ENCODE assay signal across 12 cellular contexts in genomic region chr17:260944-261343, GRCh38.
"Had no signal": no experiment of that assay in that cellular context is flagged by ENCODE, and none has a peak within 500 bp of the region (broad histone marks: within the 10 kb centered on the region; RNA-seq: fewer than 3 reads in every experiment).

No MANE protein-coding gene starts in this region.

- H3K27me3 Mint-ChIP-seq: progenitor cell of endocrine pancreas had no signal

- H3K9me3 ChIP-seq: breast epithelium had no signal

- H3K4me1 ChIP-seq: breast epithelium had no signal

- H3K27ac Mint-ChIP-seq: activated CD8-positive, alpha-beta T cell treated with anti-CD3 and anti-CD28 coated beads, Interleukin-2, amount 10 ng/mL, durations not matched to agents 7 days and 5 days; activated naive CD4-positive, alpha-beta T cell treated with anti-CD3 and anti-CD28 coated beads, Interleukin-2, amount 50 U/mL, for 72 hours; naive B cell; progenitor cell of endocrine pancreas had no signal

- H3K4me3 ChIP-seq: breast epithelium, lung had no signal

- ATAC-seq: activated CD8-positive, alpha-beta T cell treated with anti-CD3 and anti-CD28 coated beads, Interleukin-2, amount 10 ng/mL, durations not matched to agents 7 days and 5 days; activated naive CD4-positive, alpha-beta T cell treated with anti-CD3 and anti-CD28 coated beads, Interleukin-2, amount 50 U/mL, for 72 hours; sciatic nerve; stimulated activated naive CD8-positive, alpha-beta T cell treated with anti-CD3 and anti-CD28 coated beads, Interleukin-15, Interleukin-2, amounts not matched to agents 100 U/mL and 50 U/mL, for 24 hours had no signal

- DNase-seq: activated CD8-positive, alpha-beta memory T cell treated with anti-CD3 and anti-CD28 coated beads, Interleukin-2, amount 50 U/mL, for 48 hours; activated CD8-positive, alpha-beta T cell treated with anti-CD3 and anti-CD28 coated beads, Interleukin-2, amount 10 ng/mL, durations not matched to agents 7 days and 5 days; anterior cingulate cortex; foreskin melanocyte; naive B cell; stimulated activated CD4-positive, alpha-beta T cell treated with anti-CD3 and anti-CD28 coated beads, Interleukin-2, amount 100 ng/mL, for 48 hours; stimulated activated naive CD8-positive, alpha-beta T cell treated with anti-CD3 and anti-CD28 coated beads, Interleukin-15, Interleukin-2, amounts not matched to agents 100 U/mL and 50 U/mL, for 24 hours had no signal

- H3K36me3 ChIP-seq: breast epithelium had no signal

- H3K36me3 Mint-ChIP-seq: activated naive CD4-positive, alpha-beta T cell treated with anti-CD3 and anti-CD28 coated beads, Interleukin-2, amount 50 U/mL, for 72 hours had no signal

- H3K4me3 Mint-ChIP-seq: activated CD8-positive, alpha-beta T cell treated with anti-CD3 and anti-CD28 coated beads, Interleukin-2, amount 10 ng/mL, durations not matched to agents 7 days and 5 days; naive B cell had no signal

- H3K27me3 ChIP-seq: breast epithelium had no signal
